25 cellular contexts compared by ENCODE assay signal in the genomic region with DNA sequence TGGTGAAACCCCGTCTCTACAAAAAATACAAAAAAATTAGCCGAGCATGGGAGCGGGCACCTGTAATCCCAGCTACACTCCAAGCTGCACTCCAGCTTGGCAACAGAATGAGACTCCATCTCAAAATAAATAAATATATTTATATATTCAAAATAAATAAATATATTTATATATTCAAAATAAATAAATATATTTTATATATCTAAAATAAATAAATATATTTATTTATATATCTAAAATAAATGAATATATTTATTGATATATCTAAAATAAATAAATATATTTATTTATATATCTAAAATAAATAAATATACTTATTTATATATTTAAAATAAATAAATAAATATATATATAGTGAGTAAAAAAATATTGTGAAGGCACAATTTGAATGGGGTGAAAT.
DNase-seq lines count a peak whose midpoint lies in the region; ATAC-seq, FAIRE-seq and TF ChIP-seq lines count a peak whose summit lies in the region.
"Had no signal": no experiment of that assay in that cellular context is flagged by ENCODE, and none has a peak within 500 bp of the region (broad histone marks: within the 10 kb centered on the region; RNA-seq: fewer than 3 reads in every experiment).

No MANE protein-coding gene starts in this region.

- CTCF ChIA-PET in CD8-positive, alpha-beta memory T cell (lab: Charles Lee) = no interaction called here

- no peak overlapping the region for H3K4me3 Mint-ChIP-seq in effector memory CD8-positive, alpha-beta T cell
- no peak overlapping the region for H3K4me3 Mint-ChIP-seq in CD8-positive, alpha-beta memory T cell
- H3K4me3 Mint-ChIP-seq: CD14-positive monocyte; CD4-positive, alpha-beta T cell; HFFc6 had no signal

- TF ChIP-seq CTCF in pancreas (IDR thresholded peaks at IDR 0.05) = no peak

- FAIRE-seq in A204.1 (lab: Jason Lieb, UNC) (peak; percentile 100), TTC549 (lab: Jason Lieb, UNC) (peak; percentile 100), endometrium (lab: Jason Lieb, UNC) (peak; percentile 98), pancreas (lab: Jason Lieb, UNC) (peak; percentile 99)
- FAIRE-seq: A549, GM12892, H54 had no signal

- WGBS in pancreas, 2 donors = 83 to 96% methylated on average over 3 of the region's 3 CpGs

- ATAC-seq in pancreas = no peak
- ATAC-seq in effector memory CD8-positive, alpha-beta T cell (replicated peaks) = no peak
- ATAC-seq: A549 had no signal

- H3K4me3 ChIP-seq in pancreas = no peak overlapping the region
- no peak overlapping the region for H3K4me3 ChIP-seq in CD8-positive, alpha-beta memory T cell (ENCODE audit: low read length)
- H3K4me3 ChIP-seq: A549; BLaER1 treated with 17β-estradiol and CSF1 and Interleukin-3, amounts not matched to agents 10 nM and 100 nM; HAP-1 had no signal

- H3K27me3 Mint-ChIP-seq in effector memory CD8-positive, alpha-beta T cell = peaks cover 5 to 6% of the 10 kb centered on the region in 2 donors
- peaks cover 0 to 2% of the 10 kb centered on the region in 2 donors for H3K27me3 Mint-ChIP-seq in CD8-positive, alpha-beta memory T cell
- H3K27me3 Mint-ChIP-seq: CD4-positive, alpha-beta T cell had no signal

- no peak for DNase-seq in pancreas
- no peak for DNase-seq in posterior vena cava (ENCODE audit: low spot score)
- DNase-seq in effector memory CD8-positive, alpha-beta T cell = no peak
- DNase-seq in CD8-positive, alpha-beta memory T cell = no peak
- no peak for DNase-seq in NCI-H1105 treated with DMSO at 0.1 percent for 48 hours (lab: John Stamatoyannopoulos, UW)
- DNase-seq: ACHN; AML-193; BE2C; Calu3; CD4-positive, alpha-beta T cell; COR-L47; DMS53; DMS79 treated with DMSO at 0.1 percent for 48 hours; GOT3; HFFc6 had no signal

- POLR2A ChIA-PET in CD8-positive, alpha-beta memory T cell (lab: Charles Lee) = no interaction called here

- no peaks in the 10 kb centered on the region for H3K36me3 ChIP-seq in pancreas
- H3K36me3 ChIP-seq in CD8-positive, alpha-beta memory T cell (ENCODE audit: insufficient read depth, low read length) = no peaks in the 10 kb centered on the region
- H3K36me3 ChIP-seq: BE2C; BLaER1 treated with 17β-estradiol and CSF1 and Interleukin-3, amounts not matched to agents 10 nM and 100 nM; HAP-1 had no signal

- H3K9me3 ChIP-seq in pancreas = no peaks in the 10 kb centered on the region
- no peaks in the 10 kb centered on the region for H3K9me3 ChIP-seq in CD8-positive, alpha-beta memory T cell (ENCODE audit: low read length)
- H3K9me3 ChIP-seq: A549; BE2C; BLaER1 treated with 17β-estradiol and CSF1 and Interleukin-3, amounts not matched to agents 10 nM and 100 nM; HAP-1 had no signal

- no peaks in the 10 kb centered on the region for H3K36me3 Mint-ChIP-seq in effector memory CD8-positive, alpha-beta T cell (ENCODE audit: insufficient read depth)
- H3K36me3 Mint-ChIP-seq in CD8-positive, alpha-beta memory T cell = no peaks in the 10 kb centered on the region
- H3K36me3 Mint-ChIP-seq: CD14-positive monocyte had no signal

- no peaks in the 10 kb centered on the region for H3K9me3 Mint-ChIP-seq in effector memory CD8-positive, alpha-beta T cell
- H3K9me3 Mint-ChIP-seq in CD8-positive, alpha-beta memory T cell = no peaks in the 10 kb centered on the region
- H3K9me3 Mint-ChIP-seq: CD4-positive, alpha-beta T cell; HFFc6 had no signal

- no peak overlapping the region for H3K27ac ChIP-seq in pancreas
- H3K27ac ChIP-seq in CD8-positive, alpha-beta memory T cell (ENCODE audit: low read depth, low read length) = no peak overlapping the region
- H3K27ac ChIP-seq: 22Rv1; A549; BLaER1 treated with 17β-estradiol and CSF1 and Interleukin-3, amounts not matched to agents 10 nM and 100 nM had no signal

- H3K27me3 ChIP-seq in pancreas = no peaks in the 10 kb centered on the region
- H3K27me3 ChIP-seq in CD8-positive, alpha-beta memory T cell (ENCODE audit: insufficient read depth, low read length, poor library complexity, severe bottlenecking) = no peaks in the 10 kb centered on the region
- H3K27me3 ChIP-seq: BE2C; BLaER1 treated with 17β-estradiol and CSF1 and Interleukin-3, amounts not matched to agents 10 nM and 100 nM had no signal

- no peaks in the 10 kb centered on the region for H3K4me1 Mint-ChIP-seq in effector memory CD8-positive, alpha-beta T cell (ENCODE audit: low read depth in 2 of 2)
- peaks cover 0 to 5% (median 0%) of the 10 kb centered on the region in 3 donors for H3K4me1 Mint-ChIP-seq in CD8-positive, alpha-beta memory T cell
- H3K4me1 Mint-ChIP-seq: CD14-positive monocyte had no signal

- intact Hi-C loops in pancreas (cut with DNase I) = no loop called here
- intact Hi-C loops in posterior vena cava (cut with DNase I) = no loop called here

- no peaks in the 10 kb centered on the region for H3K4me1 ChIP-seq in pancreas
- H3K4me1 ChIP-seq in CD8-positive, alpha-beta memory T cell (ENCODE audit: insufficient read depth, low read length) = no peaks in the 10 kb centered on the region
- H3K4me1 ChIP-seq: A549, BE2C, HAP-1 had no signal

- no peak overlapping the region for H3K27ac Mint-ChIP-seq in effector memory CD8-positive, alpha-beta T cell
- no peak overlapping the region for H3K27ac Mint-ChIP-seq in CD8-positive, alpha-beta memory T cell
- H3K27ac Mint-ChIP-seq: CD14-positive monocyte; CD4-positive, alpha-beta T cell; HFFc6 had no signal
